ENCODE assay signal across 8 cellular contexts in genomic region chr17:59331929-59332889, GRCh38. TPM values are rescaled to one million over a fixed set of nuclear protein-coding genes. Genes with fewer than 3 reads are reported as not detected.
DNase-seq lines count a peak whose midpoint lies in the region; ATAC-seq and TF ChIP-seq lines count a peak whose summit lies in the region.

No MANE protein-coding gene starts in this region.

- H3K9me3 Mint-ChIP-seq in IgD-negative memory B cell (no peaks in the 10 kb centered on the region), neural crest cell (no peaks in the 10 kb centered on the region)
- no peaks in the 10 kb centered on the region for H3K9me3 Mint-ChIP-seq in activated T-helper 2 cell treated with anti-CD3 and anti-CD28 coated beads, Interferon-gamma antibody, Interleukin-2, Interleukin-4, amounts not matched to agents 10 μg/mL and 5 μg/mL and 100 μg/mL, durations not matched to agents 14 hours and 24 hours and 36 hours

- peak overlapping the region; percentile 93 for H3K4me3 ChIP-seq in AG09309 (ENCODE audit: control insufficient read depth, low read depth, low read length)

- intact Hi-C loops in activated T-helper 2 cell treated with anti-CD3 and anti-CD28 coated beads, Interferon-gamma antibody, Interleukin-2, Interleukin-4, amounts not matched to agents 10 μg/mL and 5 μg/mL and 100 μg/mL, durations not matched to agents 14 hours and 24 hours and 36 hours (cut with micrococcal nuclease), result no loop called here

- ATAC-seq in GM19324 (IDR thresholded peaks at IDR 0.05; ENCODE audit: low FRiP score, unreplicated experiment) (peak; percentile 6), foreskin keratinocyte (peak; percentile 6)

- H3K27ac Mint-ChIP-seq in IgD-negative memory B cell (peak overlapping the region; percentile 60 to 96 (median 87)), neural crest cell (ENCODE audit: unreplicated experiment) (no peak overlapping the region)
- peak overlapping the region; percentile 68 for H3K27ac Mint-ChIP-seq in activated T-helper 2 cell treated with anti-CD3 and anti-CD28 coated beads, Interferon-gamma antibody, Interleukin-2, Interleukin-4, amounts not matched to agents 10 μg/mL and 5 μg/mL and 100 μg/mL, durations not matched to agents 14 hours and 24 hours and 36 hours

- peaks cover 35 to 45% (median 37%) of the 10 kb centered on the region in 3 donors for H3K4me1 Mint-ChIP-seq in IgD-negative memory B cell
- H3K4me1 Mint-ChIP-seq in activated T-helper 2 cell treated with anti-CD3 and anti-CD28 coated beads, Interferon-gamma antibody, Interleukin-2, Interleukin-4, amounts not matched to agents 10 μg/mL and 5 μg/mL and 100 μg/mL, durations not matched to agents 14 hours and 24 hours and 36 hours (ENCODE audit: low read depth), result peaks cover 41% of the 10 kb centered on the region
- peaks cover 39% of the 10 kb centered on the region for H3K4me1 Mint-ChIP-seq in neural crest cell

- TF ChIP-seq CTCF in AG09309 (IDR thresholded peaks at IDR 0.05; ENCODE audit: control insufficient read depth, insufficient read depth, low read depth, low read length, missing control alignments), result no peak
- no peak for TF ChIP-seq CTCF in foreskin keratinocyte (conservative IDR thresholded peaks at IDR 0.05)
- TF ChIP-seq CTCF in neural crest cell (conservative IDR thresholded peaks at IDR 0.05), result no peak

- peaks cover 39% of the 10 kb centered on the region for H3K27me3 ChIP-seq in foreskin keratinocyte

- H3K4me3 Mint-ChIP-seq in IgD-negative memory B cell (peak overlapping the region; percentile 90 to 94 (median 91)), neural crest cell (peak overlapping the region; percentile 95)
- H3K4me3 Mint-ChIP-seq in activated T-helper 2 cell treated with anti-CD3 and anti-CD28 coated beads, Interferon-gamma antibody, Interleukin-2, Interleukin-4, amounts not matched to agents 10 μg/mL and 5 μg/mL and 100 μg/mL, durations not matched to agents 14 hours and 24 hours and 36 hours (ENCODE audit: low read depth), result peak overlapping the region; percentile 84

- H3K4me1 ChIP-seq in foreskin keratinocyte, result peaks cover 5% of the 10 kb centered on the region

- H3K27ac ChIP-seq in foreskin keratinocyte, result no peak overlapping the region

- no peaks in the 10 kb centered on the region for H3K27me3 Mint-ChIP-seq in IgD-negative memory B cell
- peaks cover 14% of the 10 kb centered on the region for H3K27me3 Mint-ChIP-seq in activated T-helper 2 cell treated with anti-CD3 and anti-CD28 coated beads, Interferon-gamma antibody, Interleukin-2, Interleukin-4, amounts not matched to agents 10 μg/mL and 5 μg/mL and 100 μg/mL, durations not matched to agents 14 hours and 24 hours and 36 hours (ENCODE audit: low read depth)
- H3K27me3 Mint-ChIP-seq in neural crest cell (ENCODE audit: low read depth), result peaks cover 28% of the 10 kb centered on the region

- DNase-seq in AG09309 (ENCODE audit: low read depth), result no peak
- peak; percentile 21 for DNase-seq in activated T-helper 2 cell treated with anti-CD3 and anti-CD28 coated beads, Interferon-gamma antibody, Interleukin-2, Interleukin-4, amounts not matched to agents 10 μg/mL and 5 μg/mL and 100 μg/mL, durations not matched to agents 14 hours and 24 hours and 36 hours (ENCODE audit: low spot score)
- DNase-seq in foreskin keratinocyte, result no peak
- no peak for DNase-seq in neural crest cell (ENCODE audit: low read depth, low spot score)
- no peak for DNase-seq in NCI-H2107 (lab: John Stamatoyannopoulos, UW)
- DNase-seq in COLO829 (ENCODE audit: low spot score), result no peak

- H3K36me3 Mint-ChIP-seq in IgD-negative memory B cell, result peaks cover 3% of the 10 kb centered on the region
- no peaks in the 10 kb centered on the region for H3K36me3 Mint-ChIP-seq in activated T-helper 2 cell treated with anti-CD3 and anti-CD28 coated beads, Interferon-gamma antibody, Interleukin-2, Interleukin-4, amounts not matched to agents 10 μg/mL and 5 μg/mL and 100 μg/mL, durations not matched to agents 14 hours and 24 hours and 36 hours (ENCODE audit: low read depth)
- no peaks in the 10 kb centered on the region for H3K36me3 Mint-ChIP-seq in neural crest cell (ENCODE audit: low read depth)

RNA-seq across cellular contexts. Expression of gene YPEL2, which starts 0.8 kb away (rescaled TPM):
- 18.8 TPM for polyA plus RNA-seq in IgD-negative memory B cell
- total RNA-seq in activated T-helper 2 cell treated with anti-CD3 and anti-CD28 coated beads, Interferon-gamma antibody, Interleukin-2, Interleukin-4, amounts not matched to agents 10 μg/mL and 5 μg/mL and 100 μg/mL, durations not matched to agents 14 hours and 24 hours and 36 hours, result 5.0 and 5.3 TPM in 2 replicates
- total RNA-seq in foreskin keratinocyte, result 0.74 and 0.95 TPM in 2 replicates
- polyA plus RNA-seq in foreskin keratinocyte, result 0.22 and 0.26 TPM in 2 replicates
- 2.6 and 2.7 TPM in 2 replicates for total RNA-seq in neural crest cell
